8 cellular contexts compared by ENCODE assay signal in genomic region chr9:127545196-127546124, GRCh38.
DNase-seq lines count a peak whose midpoint lies in the region; ATAC-seq lines count a peak whose summit lies in the region.

No MANE protein-coding gene starts in this region.

- no peaks in the 10 kb centered on the region for H3K9me3 Mint-ChIP-seq in dendritic cell treated with granulocyte-macrophage colony-stimulating factor and Interleukin-4, amounts not matched to agents 40 ng/mL and 50 ng/mL, for 4 days

- no peaks in the 10 kb centered on the region for H3K27me3 Mint-ChIP-seq in dendritic cell treated with granulocyte-macrophage colony-stimulating factor and Interleukin-4, amounts not matched to agents 40 ng/mL and 50 ng/mL, for 4 days

- peaks cover 95% of the 10 kb centered on the region for H3K36me3 Mint-ChIP-seq in dendritic cell treated with granulocyte-macrophage colony-stimulating factor and Interleukin-4, amounts not matched to agents 40 ng/mL and 50 ng/mL, for 4 days (ENCODE audit: low read depth)

- ATAC-seq in GM18909 (IDR thresholded peaks at IDR 0.05; ENCODE audit: poor library complexity, unreplicated experiment) = peak; percentile 70
- ATAC-seq in GM18868 (IDR thresholded peaks at IDR 0.05; ENCODE audit: unreplicated experiment) = no peak

- no peak overlapping the region for H3K4me3 ChIP-seq in MG63

- peaks cover 94% of the 10 kb centered on the region for H3K4me1 Mint-ChIP-seq in dendritic cell treated with granulocyte-macrophage colony-stimulating factor and Interleukin-4, amounts not matched to agents 40 ng/mL and 50 ng/mL, for 4 days (ENCODE audit: low read depth)

- H3K27me3 ChIP-seq in MG63 = no peaks in the 10 kb centered on the region

- H3K36me3 ChIP-seq in MG63 = peaks cover 35% of the 10 kb centered on the region

- H3K27ac Mint-ChIP-seq in dendritic cell treated with granulocyte-macrophage colony-stimulating factor and Interleukin-4, amounts not matched to agents 40 ng/mL and 50 ng/mL, for 4 days = peak overlapping the region; percentile 71

- no peaks in the 10 kb centered on the region for H3K9me3 ChIP-seq in MG63

- peak overlapping the region; percentile 17 for H3K4me3 Mint-ChIP-seq in dendritic cell treated with granulocyte-macrophage colony-stimulating factor and Interleukin-4, amounts not matched to agents 40 ng/mL and 50 ng/mL, for 4 days

- DNase-seq in MG63 (peak; percentile 89), mucosa of gallbladder (ENCODE audit: low spot score) (peak; percentile 78), hepatic stellate cell (ENCODE audit: low spot score) (no peak), SKM-1 (lab: John Stamatoyannopoulos, UW; ENCODE audit: unreplicated experiment) (no peak)
- DNase-seq in activated CD4-positive, alpha-beta T cell treated with anti-CD3 and anti-CD28 coated beads, Interleukin-2, amount 50 U/mL, for 1 hour = no peak

- intact Hi-C loops in dendritic cell treated with granulocyte-macrophage colony-stimulating factor and Interleukin-4, amounts not matched to agents 40 ng/mL and 50 ng/mL, for 4 days (cut with micrococcal nuclease) = loop anchor here (5.0 kb wide), 1 partner anchor 42 kb away; no protein-coding TSS in a partner anchor

Comparison
In these comparisons a context has a peak if more than half of its experiments do, and no peak if none do; other contexts are left out.
1. DNase-seq: peak in MG63 (single experiment) and mucosa of gallbladder (single experiment); none in hepatic stellate cell (single experiment), SKM-1 (single experiment) and activated CD4-positive, alpha-beta T cell treated with anti-CD3 and anti-CD28 coated beads, Interleukin-2, amount 50 U/mL, for 1 hour (single experiment).